ENCODE assay signal across 8 cellular contexts in genomic region chr5:151094054-151094858, GRCh38. TPM values are rescaled to one million over a fixed set of nuclear protein-coding genes. Genes with fewer than 3 reads are reported as not detected.
DNase-seq lines count a peak whose midpoint lies in the region; ATAC-seq and TF ChIP-seq lines count a peak whose summit lies in the region.

No MANE protein-coding gene starts in this region.

- H3K36me3 Mint-ChIP-seq in naive thymus-derived CD8-positive, alpha-beta T cell = peaks cover 0 to 2% (median 0%) of the 10 kb centered on the region in 3 donors

- no peaks in the 10 kb centered on the region for H3K27me3 Mint-ChIP-seq in naive thymus-derived CD8-positive, alpha-beta T cell

- H3K27ac ChIP-seq in SJCRH30 (peak overlapping the region; percentile 44), brain microvascular endothelial cell (peak overlapping the region; percentile 89)

- H3K9me3 ChIP-seq in SJCRH30 (replicated peaks) = no peaks in the 10 kb centered on the region

- peak; percentile 70 for ATAC-seq in GM18867 (IDR thresholded peaks at IDR 0.05; ENCODE audit: unreplicated experiment)
- ATAC-seq in HG02870 (IDR thresholded peaks at IDR 0.05; ENCODE audit: unreplicated experiment) = peak; percentile 76
- ATAC-seq in naive thymus-derived CD8-positive, alpha-beta T cell = peak; percentile 47 to 55

- H3K36me3 ChIP-seq in SJCRH30 (no peaks in the 10 kb centered on the region), brain microvascular endothelial cell (replicated peaks) (peaks cover 2% of the 10 kb centered on the region)

- H3K27ac Mint-ChIP-seq in naive thymus-derived CD8-positive, alpha-beta T cell = peak overlapping the region; percentile 68 to 92 (median 85)

- peaks cover 35 to 79% (median 76%) of the 10 kb centered on the region in 4 donors for H3K4me1 Mint-ChIP-seq in naive thymus-derived CD8-positive, alpha-beta T cell

- peaks cover 49% of the 10 kb centered on the region for H3K4me1 ChIP-seq in SJCRH30

- DNase-seq in SJCRH30 = no peak
- peak; percentile 55 for DNase-seq in brain microvascular endothelial cell
- DNase-seq in naive thymus-derived CD8-positive, alpha-beta T cell = peak in 2 of 10 donors; percentile 10 to 27
- no peak for DNase-seq in NCI-H345 treated with DMSO at 0.1 percent for 48 hours (lab: John Stamatoyannopoulos, UW; ENCODE audit: unreplicated experiment)
- DNase-seq in AG20443 (ENCODE audit: low spot score) = no peak
- no peak for DNase-seq in RKO (ENCODE audit: low spot score)

- POLR2A ChIA-PET in naive thymus-derived CD8-positive, alpha-beta T cell (lab: Charles Lee) = no interaction called here

- H3K4me3 Mint-ChIP-seq in naive thymus-derived CD8-positive, alpha-beta T cell = peak overlapping the region in 9 of 10 donors; percentile 8 to 70 (median 39)

- no peaks in the 10 kb centered on the region for H3K9me3 Mint-ChIP-seq in naive thymus-derived CD8-positive, alpha-beta T cell

- TF ChIP-seq CTCF in brain microvascular endothelial cell (IDR thresholded peaks at IDR 0.05; ENCODE audit: low read depth, low read length, missing control alignments) = no peak

- in situ Hi-C loops in brain microvascular endothelial cell (cut with HindIII; ENCODE audit: low pct_ligation_motif_present, low sequenced_read_pairs) = no loop called here

- no peak overlapping the region for H3K4me3 ChIP-seq in SJCRH30
- no peak overlapping the region for H3K4me3 ChIP-seq in brain microvascular endothelial cell (ENCODE audit: low read depth, low read length)

- H3K27me3 ChIP-seq in SJCRH30 = no peaks in the 10 kb centered on the region
- no peaks in the 10 kb centered on the region for H3K27me3 ChIP-seq in brain microvascular endothelial cell (replicated peaks)

RNA-seq across cellular contexts. Expression of gene TNIP1, which starts 13.4 kb away (rescaled TPM):
- total RNA-seq in SJCRH30 (2014; rRNA removed; shearing (Covaris generic)) = 56.3 and 57.4 TPM in 2 replicates
- total RNA-seq in naive thymus-derived CD8-positive, alpha-beta T cell = 100 to 1,000 TPM; 138 to 140 TPM
- polyA plus RNA-seq in naive thymus-derived CD8-positive, alpha-beta T cell = 10 to 100 TPM; 25.6 to 37.5 (median 29.8) TPM
